In genomic region chr6:152695317-152696043, GRCh38 we compare ENCODE assay signal across 22 cellular contexts. TPM values are rescaled to one million over a fixed set of nuclear protein-coding genes. Genes with fewer than 3 reads are reported as not detected.
A peak's percentile ranks its signal among the peaks of the same experiment; 100 is the strongest.
DNase-seq lines count a peak whose midpoint lies in the region; ATAC-seq and TF ChIP-seq lines count a peak whose summit lies in the region.
"Had no signal": no experiment of that assay in that cellular context is flagged by ENCODE, and none has a peak within 500 bp of the region (broad histone marks: within the 10 kb centered on the region; RNA-seq: fewer than 3 reads in every experiment).

No MANE protein-coding gene starts in this region.

- H3K9me3 ChIP-seq in heart right ventricle (no peaks in the 10 kb centered on the region), left lung (no peaks in the 10 kb centered on the region), Karpas-422 (ENCODE audit: low read length) (no peaks in the 10 kb centered on the region)
- H3K9me3 ChIP-seq: esophagus muscularis mucosa had no signal

- peak overlapping the region; percentile 38 to 85 (median 66) for H3K27ac ChIP-seq in heart right ventricle
- peak overlapping the region in 1 of 2 donors; percentile 45 for H3K27ac ChIP-seq in left lung
- H3K27ac ChIP-seq in Karpas-422 (ENCODE audit: low read length): no peak overlapping the region
- H3K27ac ChIP-seq: C4-2B had no signal

- ATAC-seq in heart right ventricle (peak in 7 of 8 donors; percentile 43 to 83 (median 74)), Right ventricle myocardium inferior (no peak), left lung (peak; percentile 19), HG02870 (IDR thresholded peaks at IDR 0.05; ENCODE audit: unreplicated experiment) (no peak)
- ATAC-seq: WTC11 had no signal

- no peaks in the 10 kb centered on the region for H3K79me2 ChIP-seq in Karpas-422 (ENCODE audit: low read length)

- no peak overlapping the region for H3K9ac ChIP-seq in Karpas-422 (ENCODE audit: low read length)

- H3K4me2 ChIP-seq in Karpas-422 (ENCODE audit: low read depth, low read length, poor library complexity, severe bottlenecking): no peak overlapping the region

- H3K4me3 ChIP-seq in heart right ventricle (peak overlapping the region in 2 of 10 donors; percentile 13 to 33), cardiac fibroblast (replicated peaks in 1 of 2; ENCODE audit: low read depth in 2 of 2, low read length in 2 of 2) (no peak overlapping the region), left lung (no peak overlapping the region), Karpas-422 (ENCODE audit: low read length) (no peak overlapping the region)
- H3K4me3 ChIP-seq: esophagus muscularis mucosa had no signal

- DNase-seq in heart right ventricle (peak in 1 of 2 donors; percentile 23), Right ventricle myocardium inferior (ENCODE audit: missing footprints) (no peak), cardiac fibroblast (ENCODE audit: low read depth in 2 of 2) (peak; percentile 30 to 52), left lung (no peak), Karpas-422 (no peak), NCI-H1694 treated with DMSO at 0.1 percent for 48 hours (lab: John Stamatoyannopoulos, UW) (no peak)
- no peak for DNase-seq in effector CD4-positive, alpha-beta T cell
- DNase-seq: activated CD4-positive, alpha-beta T cell treated with anti-CD3 and anti-CD28 coated beads, Interleukin-2, amount 50 U/mL, for 48 hours; activated gamma-delta T cell; central memory CD4-positive, alpha-beta T cell; H9; NCI-H1417 treated with DMSO at 0.1 percent for 48 hours; NCI-H2171 treated with DMSO at 0.1 percent for 48 hours; NCI-H69; nucleus accumbens; stimulated activated CD4-positive, alpha-beta T cell treated with anti-CD3 and anti-CD28 coated beads, Interleukin-15, amount 100 ng/mL, for 24 hours; substantia nigra; T-helper 2 cell had no signal

- WGBS in heart right ventricle, 2 donors: 46 to 50% methylated on average over 3 of the region's 3 CpGs

- H3K4me1 ChIP-seq in heart right ventricle: peaks cover 0 to 31% (median 0%) of the 10 kb centered on the region in 9 donors
- peaks cover 0 to 4% of the 10 kb centered on the region in 2 donors for H3K4me1 ChIP-seq in left lung
- H3K4me1 ChIP-seq in Karpas-422 (ENCODE audit: low read length): no peaks in the 10 kb centered on the region

- H3K27me3 ChIP-seq in heart right ventricle: peaks cover 0 to 3% (median 0%) of the 10 kb centered on the region in 7 donors
- no peaks in the 10 kb centered on the region for H3K27me3 ChIP-seq in left lung
- H3K27me3 ChIP-seq in Karpas-422 (ENCODE audit: low read length): 0 out of 2 replicates have a peak, but pooled peaks cover 3% of the 10 kb centered on the region
- H3K27me3 ChIP-seq: esophagus muscularis mucosa had no signal

- H2AFZ ChIP-seq in Karpas-422 (ENCODE audit: low read length): no peak overlapping the region

- H3K36me3 ChIP-seq in heart right ventricle (no peaks in the 10 kb centered on the region), left lung (no peaks in the 10 kb centered on the region), Karpas-422 (ENCODE audit: insufficient read depth, low read length) (no peaks in the 10 kb centered on the region)
- H3K36me3 ChIP-seq: esophagus muscularis mucosa had no signal

- intact Hi-C loops in heart right ventricle (cut with DNase I): loop anchor here in 1 of 10 donors (5.0 kb wide), 1 partner anchor 58 kb away; the partner anchor contains the start of gene SYNE1
- intact Hi-C loops in Right ventricle myocardium inferior (cut with DNase I): no loop called here
- intact Hi-C loops in left lung (cut with DNase I): no loop called here

- no peaks in the 10 kb centered on the region for H4K20me1 ChIP-seq in Karpas-422 (ENCODE audit: insufficient read depth, low read depth, low read length)

- H3K9me2 ChIP-seq in Karpas-422 (replicated peaks; ENCODE audit: insufficient read depth, low read length): no peaks in the 10 kb centered on the region

- TF ChIP-seq CTCF in heart right ventricle (IDR thresholded peaks at IDR 0.05) (no peak), cardiac fibroblast (IDR thresholded peaks at IDR 0.05; ENCODE audit: low read depth, low read length) (no peak), left lung (IDR thresholded peaks at IDR 0.05) (no peak)

RNA-seq across cellular contexts. Expression of gene MYCT1, which starts 2.2 kb away (rescaled TPM):
- 10 to 100 TPM; 11.0 to 22.6 (median 16.7) TPM for total RNA-seq in heart right ventricle
- polyA plus RNA-seq in heart right ventricle: 10 to 100 TPM; 13.6 to 21.0 TPM
- total RNA-seq in Right ventricle myocardium inferior: 17.6 TPM
- 10 to 100 TPM; 10.3 to 18.4 TPM for total RNA-seq in left lung
- not detected in 2 replicates for total RNA-seq in Karpas-422 (2014; rRNA removed; shearing (Covaris generic); ENCODE audit: low replicate concordance)

RNA-seq across cellular contexts. Expression of gene VIP, which starts 55.1 kb away (rescaled TPM):
- under 1 TPM in 8 of 10 donors, not detected in 2; 0.22 to 1.00 (median 0.40) TPM for total RNA-seq in heart right ventricle
- polyA plus RNA-seq in heart right ventricle: 10 to 100 TPM in 1 of 2 donors, under 1 TPM in 1; 0.30 to 28.6 TPM
- 0.41 TPM for total RNA-seq in Right ventricle myocardium inferior
- total RNA-seq in left lung: 1 to 10 TPM in 1 of 2 donors, under 1 TPM in 1; 0.23 to 1.4 TPM
- not detected in 2 replicates for total RNA-seq in Karpas-422 (2014; rRNA removed; shearing (Covaris generic); ENCODE audit: low replicate concordance)
- total RNA-seq: H9, WTC11 had no signal

RNA-seq across cellular contexts. Expression of gene SYNE1, which starts 58.3 kb away (rescaled TPM):
- total RNA-seq in heart right ventricle (100 to 1,000 TPM in 9 of 10 donors, 10 to 100 TPM in 1; 85.8 to 176 (median 138) TPM), Right ventricle myocardium inferior (84.2 TPM), left lung (100 to 1,000 TPM; 171 to 201 TPM)
- 100 to 1,000 TPM in 1 of 2 donors, 10 to 100 TPM in 1; 18.9 to 113 TPM for polyA plus RNA-seq in heart right ventricle
- 137 and 162 TPM in 2 replicates for total RNA-seq in Karpas-422 (2014; rRNA removed; shearing (Covaris generic); ENCODE audit: low replicate concordance)

Comparison
In these comparisons a context has a peak if more than half of its experiments do, and no peak if none do; other contexts are left out.
1. ATAC-seq: peak in heart right ventricle (7 of 8) and left lung (single experiment); none in Right ventricle myocardium inferior (single experiment) and HG02870 (single experiment).
2. DNase-seq: peak in cardiac fibroblast (2 of 2); none in Right ventricle myocardium inferior (single experiment), left lung (0 of 2), Karpas-422 (single experiment), NCI-H1694 treated with DMSO at 0.1 percent for 48 hours (single experiment) and effector CD4-positive, alpha-beta T cell (single experiment).
3. RNA of gene MYCT1, which starts 2.2 kb away (total RNA-seq): 10.3 to 18.4 TPM in left lung, 11.0 to 22.6 TPM in heart right ventricle and 17.6 TPM in Right ventricle myocardium inferior (single experiment); not detected in Karpas-422; every median in the first group is over 10 times any median in the second.